In the genomic region with DNA sequence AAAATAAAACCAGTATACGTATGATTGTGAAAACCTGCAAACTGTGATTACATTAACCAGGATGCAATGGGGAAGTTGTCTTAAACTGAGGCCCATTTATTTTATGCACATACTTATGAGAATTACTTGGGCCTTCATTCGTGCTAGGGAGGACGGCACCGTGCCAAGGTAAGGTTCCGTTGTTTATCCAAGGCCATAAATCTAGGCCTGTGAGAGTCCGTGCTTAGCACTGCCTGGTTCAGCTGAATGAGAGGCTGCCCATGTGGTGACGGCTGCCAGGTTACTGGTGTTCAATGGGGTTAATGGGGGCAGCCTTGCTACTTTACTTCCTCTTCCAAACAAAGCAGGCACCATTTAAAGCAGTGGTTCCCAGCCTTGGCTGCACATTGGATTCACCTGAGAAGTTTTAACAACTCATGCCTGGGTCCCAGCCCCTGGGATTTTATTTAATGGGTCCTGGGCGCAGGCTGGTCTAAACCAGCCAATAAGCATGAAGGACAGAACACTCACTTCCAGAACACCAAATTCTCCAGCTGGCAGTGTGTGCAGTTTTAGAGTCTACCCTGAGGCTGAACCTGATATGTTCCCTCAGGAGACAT, we compare ENCODE assay signal across 15 cellular contexts.
A peak's percentile ranks its signal among the peaks of the same experiment; 100 is the strongest.
DNase-seq lines count a peak whose midpoint lies in the region; FAIRE-seq and TF ChIP-seq lines count a peak whose summit lies in the region.
"Had no signal": no experiment of that assay in that cellular context is flagged by ENCODE, and none has a peak within 500 bp of the region (broad histone marks: within the 10 kb centered on the region; RNA-seq: fewer than 3 reads in every experiment).

No MANE protein-coding gene starts in this region.

- no peaks in the 10 kb centered on the region for H3K4me1 ChIP-seq in vagina

- no peak overlapping the region for H3K4me3 ChIP-seq in vagina
- no peak overlapping the region for H3K4me3 ChIP-seq in foreskin fibroblast (ENCODE audit: low read depth in 1 of 2, low read length in 2 of 2)
- H3K4me3 ChIP-seq: cardiac muscle cell, lung had no signal

- intact Hi-C loops in vagina (cut with DNase I) = no loop called here

- no peaks in the 10 kb centered on the region for H3K9me3 ChIP-seq in vagina

- no peaks in the 10 kb centered on the region for H3K36me3 ChIP-seq in vagina
- H3K36me3 ChIP-seq: cardiac muscle cell had no signal

- peak overlapping the region; percentile 88 for H3K27ac ChIP-seq in VCaP
- H3K27ac ChIP-seq in vagina = no peak overlapping the region
- H3K27ac ChIP-seq: cardiac muscle cell had no signal

- FAIRE-seq in urothelium cell line (lab: Jason Lieb, UNC) = peak; percentile 20
- FAIRE-seq: D721Med had no signal

- TF ChIP-seq POLR2A in vagina (IDR thresholded peaks at IDR 0.05) = no peak

- no peaks in the 10 kb centered on the region for H3K27me3 ChIP-seq in vagina
- H3K27me3 ChIP-seq: cardiac muscle cell had no signal

- DNase-seq in NCI-H748 (lab: John Stamatoyannopoulos, UW; ENCODE audit: unreplicated experiment) (peak; percentile 63), NCI-H748 treated with DMSO at 0.1 percent for 48 hours (lab: John Stamatoyannopoulos, UW) (no peak), lung microvascular endothelial cell (ENCODE audit: low read depth in 2 of 2) (peak; percentile 14 to 86), urothelium cell line (ENCODE audit: low spot score) (no peak), vagina (ENCODE audit: extremely low spot score in 2 of 2) (no peak), foreskin fibroblast (no peak)
- DNase-seq in activated naive CD4-positive, alpha-beta T cell (lab: John Stamatoyannopoulos, UW) = no peak
- DNase-seq: activated naive CD4-positive, alpha-beta T cell treated with anti-CD3 and anti-CD28 coated beads for 36 hours; hypothalamus; stimulated activated CD4-positive, alpha-beta T cell treated with anti-CD3 and anti-CD28 coated beads, Interleukin-12 subunit alpha, Interleukin-12 subunit beta, amount 100 ng/mL, for 4 hours; substantia nigra had no signal

- no peak for TF ChIP-seq CTCF in VCaP (conservative IDR thresholded peaks at IDR 0.05)
- TF ChIP-seq CTCF in vagina (IDR thresholded peaks at IDR 0.05) = no peak
- no peak for TF ChIP-seq CTCF in foreskin fibroblast (IDR thresholded peaks at IDR 0.05; ENCODE audit: low read depth, low read length)

Comparison
In these comparisons a context has a peak if more than half of its experiments do, and no peak if none do; other contexts are left out.
1. DNase-seq: peak in NCI-H748 (single experiment) and lung microvascular endothelial cell (2 of 2); none in NCI-H748 treated with DMSO at 0.1 percent for 48 hours (single experiment), urothelium cell line (single experiment), activated naive CD4-positive, alpha-beta T cell (0 of 4), vagina (0 of 2) and foreskin fibroblast (0 of 2).